In the genomic region with DNA sequence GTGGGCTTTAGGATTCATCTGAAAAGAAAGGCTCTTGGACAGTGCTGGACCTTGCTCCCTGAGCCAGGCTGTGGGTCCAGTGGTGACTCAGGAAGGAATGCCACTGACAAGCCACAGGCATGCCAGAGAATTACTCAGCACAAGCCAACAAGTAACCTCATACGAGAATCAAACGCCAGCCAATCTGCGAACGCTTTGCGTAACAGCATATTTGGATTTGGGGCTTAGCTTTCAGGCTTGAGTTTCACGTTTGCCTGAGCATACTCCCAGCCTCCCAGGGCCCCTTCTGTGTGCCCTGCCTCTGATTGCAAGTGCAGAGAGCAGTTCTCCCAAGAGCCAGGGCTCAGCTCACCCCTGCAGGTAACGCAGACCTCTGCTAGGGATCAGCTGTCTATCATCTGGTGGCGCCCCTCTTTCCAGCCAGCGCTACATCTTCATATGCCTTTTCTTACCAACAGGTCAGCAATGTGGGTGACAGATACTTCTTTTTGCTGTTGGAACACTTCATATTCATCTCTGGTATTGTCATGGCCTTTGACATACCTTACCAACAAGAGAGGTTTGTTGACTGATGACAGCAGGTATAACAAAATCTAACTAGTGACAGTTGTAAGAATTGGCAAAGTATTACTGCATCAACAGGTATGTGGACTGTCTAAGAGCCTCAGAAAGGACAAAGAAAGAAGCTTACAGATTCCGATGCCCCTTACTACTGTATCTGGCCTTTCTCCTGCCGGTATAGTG, we compare ENCODE assay signal across 1 cellular context.
TF ChIP-seq lines count a peak whose summit lies in the region.

No MANE protein-coding gene starts in this region.

TF ChIP-seq in SK-N-SH treated with all-trans-retinoic acid at 6 μM for 48 hours, 23 proteins besides CTCF, POLR2A, EP300 and RAD21 (continued from another document):
- TF ChIP-seq, protein P1, sequence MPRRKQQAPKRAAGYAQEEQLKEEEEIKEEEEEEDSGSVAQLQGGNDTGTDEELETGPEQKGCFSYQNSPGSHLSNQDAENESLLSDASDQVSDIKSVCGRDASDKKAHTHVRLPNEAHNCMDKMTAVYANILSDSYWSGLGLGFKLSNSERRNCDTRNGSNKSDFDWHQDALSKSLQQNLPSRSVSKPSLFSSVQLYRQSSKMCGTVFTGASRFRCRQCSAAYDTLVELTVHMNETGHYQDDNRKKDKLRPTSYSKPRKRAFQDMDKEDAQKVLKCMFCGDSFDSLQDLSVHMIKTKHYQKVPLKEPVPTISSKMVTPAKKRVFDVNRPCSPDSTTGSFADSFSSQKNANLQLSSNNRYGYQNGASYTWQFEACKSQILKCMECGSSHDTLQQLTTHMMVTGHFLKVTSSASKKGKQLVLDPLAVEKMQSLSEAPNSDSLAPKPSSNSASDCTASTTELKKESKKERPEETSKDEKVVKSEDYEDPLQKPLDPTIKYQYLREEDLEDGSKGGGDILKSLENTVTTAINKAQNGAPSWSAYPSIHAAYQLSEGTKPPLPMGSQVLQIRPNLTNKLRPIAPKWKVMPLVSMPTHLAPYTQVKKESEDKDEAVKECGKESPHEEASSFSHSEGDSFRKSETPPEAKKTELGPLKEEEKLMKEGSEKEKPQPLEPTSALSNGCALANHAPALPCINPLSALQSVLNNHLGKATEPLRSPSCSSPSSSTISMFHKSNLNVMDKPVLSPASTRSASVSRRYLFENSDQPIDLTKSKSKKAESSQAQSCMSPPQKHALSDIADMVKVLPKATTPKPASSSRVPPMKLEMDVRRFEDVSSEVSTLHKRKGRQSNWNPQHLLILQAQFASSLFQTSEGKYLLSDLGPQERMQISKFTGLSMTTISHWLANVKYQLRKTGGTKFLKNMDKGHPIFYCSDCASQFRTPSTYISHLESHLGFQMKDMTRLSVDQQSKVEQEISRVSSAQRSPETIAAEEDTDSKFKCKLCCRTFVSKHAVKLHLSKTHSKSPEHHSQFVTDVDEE (CRISPR knock-in tag; IDR thresholded peaks at IDR 0.05), result no peak
